Comparison of ENCODE assay signal across 1 cellular context in the genomic region with DNA sequence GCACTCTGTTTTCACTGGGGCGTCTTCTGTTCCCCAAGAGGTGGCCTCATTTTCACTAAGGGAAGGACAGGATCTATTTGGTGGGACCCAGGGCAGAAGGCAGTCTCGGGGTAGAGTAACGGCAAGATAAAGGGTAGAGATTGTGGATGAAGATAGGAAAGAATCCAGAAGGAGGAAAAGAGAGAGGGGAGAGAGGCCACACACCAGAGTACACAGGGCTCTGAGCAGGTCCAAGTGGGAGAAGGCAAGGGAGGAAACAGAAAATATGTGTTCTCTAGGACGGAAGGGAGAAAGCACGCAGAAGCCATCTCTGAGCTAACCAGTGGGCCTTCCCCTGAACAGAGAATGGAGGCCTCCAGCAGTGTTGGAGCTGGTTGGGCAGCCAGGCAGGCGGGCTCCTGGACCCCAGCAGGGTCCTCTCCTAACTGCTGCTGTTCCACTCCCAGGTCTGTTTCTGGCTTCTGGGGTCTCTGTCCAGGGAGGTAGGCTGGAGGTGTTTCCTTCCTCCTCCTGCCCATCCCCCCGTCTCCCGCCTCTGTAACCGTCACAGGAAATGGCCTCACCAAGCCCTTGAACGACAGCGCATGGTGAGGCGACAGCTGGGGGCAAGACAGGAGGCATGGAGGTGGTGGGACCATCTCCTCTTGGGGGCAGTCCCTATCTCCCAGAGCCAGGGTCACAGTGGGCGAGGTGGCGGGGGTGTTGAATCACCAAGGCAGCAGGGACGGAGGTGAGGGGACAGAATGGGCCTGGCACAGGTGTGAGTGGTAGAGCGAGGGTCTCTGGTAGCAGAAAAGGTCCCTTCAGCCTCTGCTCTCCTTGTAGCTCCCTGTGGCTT.
A peak's percentile ranks its signal among the peaks of the same experiment; 100 is the strongest.
TF ChIP-seq lines count a peak whose summit lies in the region.

No MANE protein-coding gene starts in this region.

TF ChIP-seq in K562, 482 proteins besides CTCF, POLR2A, EP300 and RAD21 (continued from another document and continues in another):
- TF ChIP-seq, protein P1, sequence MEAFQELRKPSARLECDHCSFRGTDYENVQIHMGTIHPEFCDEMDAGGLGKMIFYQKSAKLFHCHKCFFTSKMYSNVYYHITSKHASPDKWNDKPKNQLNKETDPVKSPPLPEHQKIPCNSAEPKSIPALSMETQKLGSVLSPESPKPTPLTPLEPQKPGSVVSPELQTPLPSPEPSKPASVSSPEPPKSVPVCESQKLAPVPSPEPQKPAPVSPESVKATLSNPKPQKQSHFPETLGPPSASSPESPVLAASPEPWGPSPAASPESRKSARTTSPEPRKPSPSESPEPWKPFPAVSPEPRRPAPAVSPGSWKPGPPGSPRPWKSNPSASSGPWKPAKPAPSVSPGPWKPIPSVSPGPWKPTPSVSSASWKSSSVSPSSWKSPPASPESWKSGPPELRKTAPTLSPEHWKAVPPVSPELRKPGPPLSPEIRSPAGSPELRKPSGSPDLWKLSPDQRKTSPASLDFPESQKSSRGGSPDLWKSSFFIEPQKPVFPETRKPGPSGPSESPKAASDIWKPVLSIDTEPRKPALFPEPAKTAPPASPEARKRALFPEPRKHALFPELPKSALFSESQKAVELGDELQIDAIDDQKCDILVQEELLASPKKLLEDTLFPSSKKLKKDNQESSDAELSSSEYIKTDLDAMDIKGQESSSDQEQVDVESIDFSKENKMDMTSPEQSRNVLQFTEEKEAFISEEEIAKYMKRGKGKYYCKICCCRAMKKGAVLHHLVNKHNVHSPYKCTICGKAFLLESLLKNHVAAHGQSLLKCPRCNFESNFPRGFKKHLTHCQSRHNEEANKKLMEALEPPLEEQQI (IDR thresholded peaks at IDR 0.05), result no peak; the same call in 1 of the 2 replicates
- TF ChIP-seq COPS2 (conservative IDR thresholded peaks at IDR 0.05) (no peak), ELF4 (CRISPR knock-in tag; IDR thresholded peaks at IDR 0.05) (peak; percentile 94), NUFIP1 (IDR thresholded peaks at IDR 0.05; ENCODE audit: partially characterized antibody) (peak; percentile 21), DDX20 (tag; IDR thresholded peaks at IDR 0.05; ENCODE audit: low read depth) (0 out of 2 replicates have a peak, but pooled peaks have one; percentile 1), SUPT5H (IDR thresholded peaks at IDR 0.05) (peak; percentile 83), SMAD3 (CRISPR knock-in tag; conservative IDR thresholded peaks at IDR 0.05) (no peak; the same call in 1 of the 2 replicates), PML (IDR thresholded peaks at IDR 0.05; ENCODE audit: low read length) (peak; percentile 19; the same call in 1 of the 2 replicates), GABPA (tag; conservative IDR thresholded peaks at IDR 0.05; ENCODE audit: low read depth) (peak; percentile 82), ZNF584 (CRISPR knock-in tag; IDR thresholded peaks at IDR 0.05; ENCODE audit: low read depth) (peak; percentile 87), SOX6 (IDR thresholded peaks at IDR 0.05) (no peak), NR1H2 (CRISPR knock-in tag; IDR thresholded peaks at IDR 0.05) (no peak; the same call in 1 of the 2 replicates), OTX1 (CRISPR knock-in tag; IDR thresholded peaks at IDR 0.05) (peak; percentile 96), NFYB (IDR thresholded peaks at IDR 0.05; ENCODE audit: extremely low read depth, insufficient read length) (no peak), BCL6 (CRISPR knock-in tag; IDR thresholded peaks at IDR 0.05) (no peak), ZNF431 (CRISPR knock-in tag; IDR thresholded peaks at IDR 0.05) (peak; percentile 67; the same call in 1 of the 2 replicates), KHSRP (IDR thresholded peaks at IDR 0.05) (peak; percentile 29; the same call in 1 of the 2 replicates), ZNF75A (CRISPR knock-in tag; IDR thresholded peaks at IDR 0.05) (no peak), ZZZ3 (IDR thresholded peaks at IDR 0.05) (no peak), XRCC4 (IDR thresholded peaks at IDR 0.05; ENCODE audit: extremely low read depth, insufficient read depth, insufficient read length) (no peak), TEAD1 (CRISPR knock-in tag; IDR thresholded peaks at IDR 0.05) (0 out of 4 replicates have a peak, but pooled peaks of 1 of the 2 experiments have one; percentile 76), GTF2F1 (IDR thresholded peaks at IDR 0.05; ENCODE audit: low read depth, low read length) (peak; percentile 75; the same call in 1 of the 2 replicates), TAF15 (IDR thresholded peaks at IDR 0.05; ENCODE audit: low read depth, low read length) (no peak), ARID1B (IDR thresholded peaks at IDR 0.05) (peak; percentile 48), ZFX (CRISPR knock-in tag; IDR thresholded peaks at IDR 0.05) (no peak), U2AF2 (optimal IDR thresholded peaks at IDR 0.05; ENCODE audit: low read depth, low read length) (no peak), ZNF311 (CRISPR knock-in tag; IDR thresholded peaks at IDR 0.05) (peak; percentile 73), ETS2 (tag; IDR thresholded peaks at IDR 0.05; ENCODE audit: borderline replicate concordance, poor library complexity, severe bottlenecking) (peak; percentile 48), YY1 (IDR thresholded peaks at IDR 0.05; ENCODE audit: borderline replicate concordance in 1 of 3, control insufficient read depth in 1 of 3, extremely low read depth in 1 of 3, insufficient read depth in 3 of 3, insufficient read length in 1 of 3, insufficient replicate concordance in 2 of 3, low read depth in 1 of 3, low read length in 2 of 3) (peak; percentile 34 to 88 (median 72))
- TF ChIP-seq, protein P2, sequence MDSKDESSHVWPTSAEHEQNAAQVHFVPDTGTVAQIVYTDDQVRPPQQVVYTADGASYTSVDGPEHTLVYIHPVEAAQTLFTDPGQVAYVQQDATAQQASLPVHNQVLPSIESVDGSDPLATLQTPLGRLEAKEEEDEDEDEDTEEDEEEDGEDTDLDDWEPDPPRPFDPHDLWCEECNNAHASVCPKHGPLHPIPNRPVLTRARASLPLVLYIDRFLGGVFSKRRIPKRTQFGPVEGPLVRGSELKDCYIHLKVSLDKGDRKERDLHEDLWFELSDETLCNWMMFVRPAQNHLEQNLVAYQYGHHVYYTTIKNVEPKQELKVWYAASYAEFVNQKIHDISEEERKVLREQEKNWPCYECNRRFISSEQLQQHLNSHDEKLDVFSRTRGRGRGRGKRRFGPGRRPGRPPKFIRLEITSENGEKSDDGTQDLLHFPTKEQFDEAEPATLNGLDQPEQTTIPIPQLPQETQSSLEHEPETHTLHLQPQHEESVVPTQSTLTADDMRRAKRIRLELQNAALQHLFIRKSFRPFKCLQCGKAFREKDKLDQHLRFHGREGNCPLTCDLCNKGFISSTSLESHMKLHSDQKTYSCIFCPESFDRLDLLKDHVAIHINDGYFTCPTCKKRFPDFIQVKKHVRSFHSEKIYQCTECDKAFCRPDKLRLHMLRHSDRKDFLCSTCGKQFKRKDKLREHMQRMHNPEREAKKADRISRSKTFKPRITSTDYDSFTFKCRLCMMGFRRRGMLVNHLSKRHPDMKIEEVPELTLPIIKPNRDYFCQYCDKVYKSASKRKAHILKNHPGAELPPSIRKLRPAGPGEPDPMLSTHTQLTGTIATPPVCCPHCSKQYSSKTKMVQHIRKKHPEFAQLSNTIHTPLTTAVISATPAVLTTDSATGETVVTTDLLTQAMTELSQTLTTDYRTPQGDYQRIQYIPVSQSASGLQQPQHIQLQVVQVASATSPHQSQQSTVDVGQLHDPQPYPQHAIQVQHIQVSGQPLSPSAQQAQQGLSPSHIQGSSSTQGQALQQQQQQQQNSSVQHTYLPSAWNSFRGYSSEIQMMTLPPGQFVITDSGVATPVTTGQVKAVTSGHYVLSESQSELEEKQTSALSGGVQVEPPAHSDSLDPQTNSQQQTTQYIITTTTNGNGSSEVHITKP (IDR thresholded peaks at IDR 0.05; ENCODE audit: partially characterized antibody), result no peak
- TF ChIP-seq, protein P3, sequence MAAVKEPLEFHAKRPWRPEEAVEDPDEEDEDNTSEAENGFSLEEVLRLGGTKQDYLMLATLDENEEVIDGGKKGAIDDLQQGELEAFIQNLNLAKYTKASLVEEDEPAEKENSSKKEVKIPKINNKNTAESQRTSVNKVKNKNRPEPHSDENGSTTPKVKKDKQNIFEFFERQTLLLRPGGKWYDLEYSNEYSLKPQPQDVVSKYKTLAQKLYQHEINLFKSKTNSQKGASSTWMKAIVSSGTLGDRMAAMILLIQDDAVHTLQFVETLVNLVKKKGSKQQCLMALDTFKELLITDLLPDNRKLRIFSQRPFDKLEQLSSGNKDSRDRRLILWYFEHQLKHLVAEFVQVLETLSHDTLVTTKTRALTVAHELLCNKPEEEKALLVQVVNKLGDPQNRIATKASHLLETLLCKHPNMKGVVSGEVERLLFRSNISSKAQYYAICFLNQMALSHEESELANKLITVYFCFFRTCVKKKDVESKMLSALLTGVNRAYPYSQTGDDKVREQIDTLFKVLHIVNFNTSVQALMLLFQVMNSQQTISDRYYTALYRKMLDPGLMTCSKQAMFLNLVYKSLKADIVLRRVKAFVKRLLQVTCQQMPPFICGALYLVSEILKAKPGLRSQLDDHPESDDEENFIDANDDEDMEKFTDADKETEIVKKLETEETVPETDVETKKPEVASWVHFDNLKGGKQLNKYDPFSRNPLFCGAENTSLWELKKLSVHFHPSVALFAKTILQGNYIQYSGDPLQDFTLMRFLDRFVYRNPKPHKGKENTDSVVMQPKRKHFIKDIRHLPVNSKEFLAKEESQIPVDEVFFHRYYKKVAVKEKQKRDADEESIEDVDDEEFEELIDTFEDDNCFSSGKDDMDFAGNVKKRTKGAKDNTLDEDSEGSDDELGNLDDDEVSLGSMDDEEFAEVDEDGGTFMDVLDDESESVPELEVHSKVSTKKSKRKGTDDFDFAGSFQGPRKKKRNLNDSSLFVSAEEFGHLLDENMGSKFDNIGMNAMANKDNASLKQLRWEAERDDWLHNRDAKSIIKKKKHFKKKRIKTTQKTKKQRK (IDR thresholded peaks at IDR 0.05; ENCODE audit: borderline replicate concordance, low read depth, low read length), result no peak
- TF ChIP-seq, protein P4, sequence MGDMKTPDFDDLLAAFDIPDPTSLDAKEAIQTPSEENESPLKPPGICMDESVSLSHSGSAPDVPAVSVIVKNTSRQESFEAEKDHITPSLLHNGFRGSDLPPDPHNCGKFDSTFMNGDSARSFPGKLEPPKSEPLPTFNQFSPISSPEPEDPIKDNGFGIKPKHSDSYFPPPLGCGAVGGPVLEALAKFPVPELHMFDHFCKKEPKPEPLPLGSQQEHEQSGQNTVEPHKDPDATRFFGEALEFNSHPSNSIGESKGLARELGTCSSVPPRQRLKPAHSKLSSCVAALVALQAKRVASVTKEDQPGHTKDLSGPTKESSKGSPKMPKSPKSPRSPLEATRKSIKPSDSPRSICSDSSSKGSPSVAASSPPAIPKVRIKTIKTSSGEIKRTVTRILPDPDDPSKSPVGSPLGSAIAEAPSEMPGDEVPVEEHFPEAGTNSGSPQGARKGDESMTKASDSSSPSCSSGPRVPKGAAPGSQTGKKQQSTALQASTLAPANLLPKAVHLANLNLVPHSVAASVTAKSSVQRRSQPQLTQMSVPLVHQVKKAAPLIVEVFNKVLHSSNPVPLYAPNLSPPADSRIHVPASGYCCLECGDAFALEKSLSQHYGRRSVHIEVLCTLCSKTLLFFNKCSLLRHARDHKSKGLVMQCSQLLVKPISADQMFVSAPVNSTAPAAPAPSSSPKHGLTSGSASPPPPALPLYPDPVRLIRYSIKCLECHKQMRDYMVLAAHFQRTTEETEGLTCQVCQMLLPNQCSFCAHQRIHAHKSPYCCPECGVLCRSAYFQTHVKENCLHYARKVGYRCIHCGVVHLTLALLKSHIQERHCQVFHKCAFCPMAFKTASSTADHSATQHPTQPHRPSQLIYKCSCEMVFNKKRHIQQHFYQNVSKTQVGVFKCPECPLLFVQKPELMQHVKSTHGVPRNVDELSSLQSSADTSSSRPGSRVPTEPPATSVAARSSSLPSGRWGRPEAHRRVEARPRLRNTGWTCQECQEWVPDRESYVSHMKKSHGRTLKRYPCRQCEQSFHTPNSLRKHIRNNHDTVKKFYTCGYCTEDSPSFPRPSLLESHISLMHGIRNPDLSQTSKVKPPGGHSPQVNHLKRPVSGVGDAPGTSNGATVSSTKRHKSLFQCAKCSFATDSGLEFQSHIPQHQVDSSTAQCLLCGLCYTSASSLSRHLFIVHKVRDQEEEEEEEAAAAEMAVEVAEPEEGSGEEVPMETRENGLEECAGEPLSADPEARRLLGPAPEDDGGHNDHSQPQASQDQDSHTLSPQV (IDR thresholded peaks at IDR 0.05), result peak; percentile 89
- TF ChIP-seq, protein P5, sequence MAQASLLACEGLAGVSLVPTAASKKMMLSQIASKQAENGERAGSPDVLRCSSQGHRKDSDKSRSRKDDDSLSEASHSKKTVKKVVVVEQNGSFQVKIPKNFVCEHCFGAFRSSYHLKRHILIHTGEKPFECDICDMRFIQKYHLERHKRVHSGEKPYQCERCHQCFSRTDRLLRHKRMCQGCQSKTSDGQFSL (CRISPR knock-in tag; IDR thresholded peaks at IDR 0.05), result no peak; the same call in 1 of the 2 replicates
- TF ChIP-seq, protein P5 (tag; IDR thresholded peaks at IDR 0.05), result peak; percentile 23 to 76; a peak in 1 of 4 replicates
- TF ChIP-seq, protein P6, sequence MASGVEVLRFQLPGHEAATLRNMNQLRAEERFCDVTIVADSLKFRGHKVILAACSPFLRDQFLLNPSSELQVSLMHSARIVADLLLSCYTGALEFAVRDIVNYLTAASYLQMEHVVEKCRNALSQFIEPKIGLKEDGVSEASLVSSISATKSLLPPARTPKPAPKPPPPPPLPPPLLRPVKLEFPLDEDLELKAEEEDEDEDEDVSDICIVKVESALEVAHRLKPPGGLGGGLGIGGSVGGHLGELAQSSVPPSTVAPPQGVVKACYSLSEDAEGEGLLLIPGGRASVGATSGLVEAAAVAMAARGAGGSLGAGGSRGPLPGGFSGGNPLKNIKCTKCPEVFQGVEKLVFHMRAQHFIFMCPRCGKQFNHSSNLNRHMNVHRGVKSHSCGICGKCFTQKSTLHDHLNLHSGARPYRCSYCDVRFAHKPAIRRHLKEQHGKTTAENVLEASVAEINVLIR (CRISPR knock-in tag; IDR thresholded peaks at IDR 0.05), result peak; percentile 38; the same call in 1 of the 2 replicates
- TF ChIP-seq, protein P7, sequence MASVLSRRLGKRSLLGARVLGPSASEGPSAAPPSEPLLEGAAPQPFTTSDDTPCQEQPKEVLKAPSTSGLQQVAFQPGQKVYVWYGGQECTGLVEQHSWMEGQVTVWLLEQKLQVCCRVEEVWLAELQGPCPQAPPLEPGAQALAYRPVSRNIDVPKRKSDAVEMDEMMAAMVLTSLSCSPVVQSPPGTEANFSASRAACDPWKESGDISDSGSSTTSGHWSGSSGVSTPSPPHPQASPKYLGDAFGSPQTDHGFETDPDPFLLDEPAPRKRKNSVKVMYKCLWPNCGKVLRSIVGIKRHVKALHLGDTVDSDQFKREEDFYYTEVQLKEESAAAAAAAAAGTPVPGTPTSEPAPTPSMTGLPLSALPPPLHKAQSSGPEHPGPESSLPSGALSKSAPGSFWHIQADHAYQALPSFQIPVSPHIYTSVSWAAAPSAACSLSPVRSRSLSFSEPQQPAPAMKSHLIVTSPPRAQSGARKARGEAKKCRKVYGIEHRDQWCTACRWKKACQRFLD (CRISPR knock-in tag; IDR thresholded peaks at IDR 0.05), result peak; percentile 61; the same call in 1 of the 2 replicates
- TF ChIP-seq, protein P8, sequence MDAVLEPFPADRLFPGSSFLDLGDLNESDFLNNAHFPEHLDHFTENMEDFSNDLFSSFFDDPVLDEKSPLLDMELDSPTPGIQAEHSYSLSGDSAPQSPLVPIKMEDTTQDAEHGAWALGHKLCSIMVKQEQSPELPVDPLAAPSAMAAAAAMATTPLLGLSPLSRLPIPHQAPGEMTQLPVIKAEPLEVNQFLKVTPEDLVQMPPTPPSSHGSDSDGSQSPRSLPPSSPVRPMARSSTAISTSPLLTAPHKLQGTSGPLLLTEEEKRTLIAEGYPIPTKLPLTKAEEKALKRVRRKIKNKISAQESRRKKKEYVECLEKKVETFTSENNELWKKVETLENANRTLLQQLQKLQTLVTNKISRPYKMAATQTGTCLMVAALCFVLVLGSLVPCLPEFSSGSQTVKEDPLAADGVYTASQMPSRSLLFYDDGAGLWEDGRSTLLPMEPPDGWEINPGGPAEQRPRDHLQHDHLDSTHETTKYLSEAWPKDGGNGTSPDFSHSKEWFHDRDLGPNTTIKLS (IDR thresholded peaks at IDR 0.05; ENCODE audit: borderline replicate concordance, low read depth), result peak; percentile 58
